ENCODE assay signal across 16 cellular contexts in genomic region chr7:44650772-44651171, GRCh38. TPM values are rescaled to one million over a fixed set of nuclear protein-coding genes. Genes with fewer than 3 reads are reported as not detected.
DNase-seq lines count a peak whose midpoint lies in the region; ATAC-seq lines count a peak whose summit lies in the region.
"Had no signal": no experiment of that assay in that cellular context is flagged by ENCODE, and none has a peak within 500 bp of the region (broad histone marks: within the 10 kb centered on the region; RNA-seq: fewer than 3 reads in every experiment).

No MANE protein-coding gene starts in this region.

- H3K27me3 Mint-ChIP-seq in activated CD4-positive, alpha-beta memory T cell treated with anti-CD3 and anti-CD28 coated beads, Interleukin-2, amount 10 ng/mL, durations not matched to agents 7 days and 5 days, result no peaks in the 10 kb centered on the region
- H3K27me3 Mint-ChIP-seq in activated CD4-positive, alpha-beta memory T cell treated with anti-CD3 and anti-CD28 coated beads for 36 hours, result no peaks in the 10 kb centered on the region
- H3K27me3 Mint-ChIP-seq in dendritic cell treated with granulocyte-macrophage colony-stimulating factor and Interleukin-4, amounts not matched to agents 40 ng/mL and 50 ng/mL, for 4 days, result no peaks in the 10 kb centered on the region
- H3K27me3 Mint-ChIP-seq: naive thymus-derived CD4-positive, alpha-beta T cell; stimulated activated naive CD8-positive, alpha-beta T cell treated with anti-CD3 and anti-CD28 coated beads, Interleukin-15, amount 100 ng/mL, for 72 hours had no signal

- intact Hi-C loops in activated CD4-positive, alpha-beta memory T cell treated with anti-CD3 and anti-CD28 coated beads for 36 hours (cut with micrococcal nuclease), result no loop called here
- intact Hi-C loops in dendritic cell treated with granulocyte-macrophage colony-stimulating factor and Interleukin-4, amounts not matched to agents 40 ng/mL and 50 ng/mL, for 4 days (cut with micrococcal nuclease), result no loop called here

- CTCF ChIA-PET in activated CD4-positive, alpha-beta memory T cell treated with anti-CD3 and anti-CD28 coated beads, Interleukin-2, amount 10 ng/mL, durations not matched to agents 7 days and 5 days (lab: Charles Lee), result interaction anchor here (1.3 kb wide), 1 partner anchor 14 kb away, joined by 3 read pairs; no protein-coding TSS in a partner anchor
- CTCF ChIA-PET in activated CD4-positive, alpha-beta memory T cell treated with anti-CD3 and anti-CD28 coated beads for 36 hours (lab: Charles Lee), result no interaction called here

- POLR2A ChIA-PET in activated CD4-positive, alpha-beta memory T cell treated with anti-CD3 and anti-CD28 coated beads, Interleukin-2, amount 10 ng/mL, durations not matched to agents 7 days and 5 days (lab: Charles Lee), result interaction anchor here (0.8 to 1.8 kb wide), 3 partner anchors 11 to 148 kb away, joined by 3 to 7 read pairs (median 3); no protein-coding TSS in a partner anchor
- POLR2A ChIA-PET in activated CD4-positive, alpha-beta memory T cell treated with anti-CD3 and anti-CD28 coated beads for 36 hours (lab: Charles Lee), result no interaction called here

- H3K36me3 Mint-ChIP-seq in activated CD4-positive, alpha-beta memory T cell treated with anti-CD3 and anti-CD28 coated beads, Interleukin-2, amount 10 ng/mL, durations not matched to agents 7 days and 5 days (ENCODE audit: low read depth), result peaks cover 69% of the 10 kb centered on the region
- H3K36me3 Mint-ChIP-seq in activated CD4-positive, alpha-beta memory T cell treated with anti-CD3 and anti-CD28 coated beads for 36 hours, result peaks cover 19% of the 10 kb centered on the region
- peaks cover 98% of the 10 kb centered on the region for H3K36me3 Mint-ChIP-seq in dendritic cell treated with granulocyte-macrophage colony-stimulating factor and Interleukin-4, amounts not matched to agents 40 ng/mL and 50 ng/mL, for 4 days (ENCODE audit: low read depth)
- peaks cover 68% of the 10 kb centered on the region for H3K36me3 Mint-ChIP-seq in stimulated activated effector memory CD8-positive, alpha-beta T cell treated with anti-CD3 and anti-CD28 coated beads, Interleukin-12 subunit alpha, Interleukin-12 subunit beta, amount 100 ng/mL, for 72 hours

- peaks cover 2% of the 10 kb centered on the region for H3K4me1 Mint-ChIP-seq in activated CD4-positive, alpha-beta memory T cell treated with anti-CD3 and anti-CD28 coated beads, Interleukin-2, amount 10 ng/mL, durations not matched to agents 7 days and 5 days
- H3K4me1 Mint-ChIP-seq in activated CD4-positive, alpha-beta memory T cell treated with anti-CD3 and anti-CD28 coated beads for 36 hours (ENCODE audit: low read depth), result no peaks in the 10 kb centered on the region
- peaks cover 14% of the 10 kb centered on the region for H3K4me1 Mint-ChIP-seq in dendritic cell treated with granulocyte-macrophage colony-stimulating factor and Interleukin-4, amounts not matched to agents 40 ng/mL and 50 ng/mL, for 4 days (ENCODE audit: low read depth)
- H3K4me1 Mint-ChIP-seq in stimulated activated effector memory CD8-positive, alpha-beta T cell treated with anti-CD3 and anti-CD28 coated beads, Interleukin-12 subunit alpha, Interleukin-12 subunit beta, amount 100 ng/mL, for 72 hours, result peaks cover 3% of the 10 kb centered on the region
- H3K4me1 Mint-ChIP-seq: stimulated activated naive CD8-positive, alpha-beta T cell treated with anti-CD3 and anti-CD28 coated beads, Interleukin-15, amount 100 ng/mL, for 72 hours had no signal

- no peak for DNase-seq in activated CD4-positive, alpha-beta memory T cell treated with anti-CD3 and anti-CD28 coated beads, Interleukin-2, amount 10 ng/mL, durations not matched to agents 7 days and 5 days
- DNase-seq in activated CD4-positive, alpha-beta memory T cell treated with anti-CD3 and anti-CD28 coated beads for 36 hours, result no peak
- DNase-seq in left lobe of liver (ENCODE audit: low spot score), result no peak
- DNase-seq in stimulated activated effector memory CD8-positive, alpha-beta T cell treated with anti-CD3 and anti-CD28 coated beads, Interleukin-12 subunit alpha, Interleukin-12 subunit beta, amount 100 ng/mL, for 72 hours (ENCODE audit: low spot score in 2 of 2), result no peak
- DNase-seq in hippocampal formation (lab: John Stamatoyannopoulos, UW), result no peak
- no peak for DNase-seq in NCI-H446 treated with DMSO at 0.1 percent for 48 hours (lab: John Stamatoyannopoulos, UW)
- DNase-seq: activated CD4-positive, alpha-beta T cell treated with anti-CD3 and anti-CD28 coated beads, Interleukin-2, amount 50 U/mL, for 48 hours; DMS153; lower lobe of right lung; naive thymus-derived CD4-positive, alpha-beta T cell; NCI-H2081 treated with DMSO at 0.1 percent for 48 hours; posterior cingulate gyrus; stimulated activated CD4-positive, alpha-beta T cell treated with anti-CD3 and anti-CD28 coated beads, Interleukin-15, amount 100 ng/mL, for 24 hours; stimulated activated naive CD8-positive, alpha-beta T cell treated with anti-CD3 and anti-CD28 coated beads, Interleukin-15, amount 100 ng/mL, for 72 hours had no signal

- no peaks in the 10 kb centered on the region for H3K9me3 Mint-ChIP-seq in activated CD4-positive, alpha-beta memory T cell treated with anti-CD3 and anti-CD28 coated beads, Interleukin-2, amount 10 ng/mL, durations not matched to agents 7 days and 5 days
- no peaks in the 10 kb centered on the region for H3K9me3 Mint-ChIP-seq in activated CD4-positive, alpha-beta memory T cell treated with anti-CD3 and anti-CD28 coated beads for 36 hours
- H3K9me3 Mint-ChIP-seq in dendritic cell treated with granulocyte-macrophage colony-stimulating factor and Interleukin-4, amounts not matched to agents 40 ng/mL and 50 ng/mL, for 4 days, result no peaks in the 10 kb centered on the region
- H3K9me3 Mint-ChIP-seq in stimulated activated effector memory CD8-positive, alpha-beta T cell treated with anti-CD3 and anti-CD28 coated beads, Interleukin-12 subunit alpha, Interleukin-12 subunit beta, amount 100 ng/mL, for 72 hours, result no peaks in the 10 kb centered on the region
- H3K9me3 Mint-ChIP-seq: naive thymus-derived CD4-positive, alpha-beta T cell; stimulated activated naive CD8-positive, alpha-beta T cell treated with anti-CD3 and anti-CD28 coated beads, Interleukin-15, amount 100 ng/mL, for 72 hours had no signal

- H3K4me3 Mint-ChIP-seq in activated CD4-positive, alpha-beta memory T cell treated with anti-CD3 and anti-CD28 coated beads, Interleukin-2, amount 10 ng/mL, durations not matched to agents 7 days and 5 days, result no peak overlapping the region
- H3K4me3 Mint-ChIP-seq in activated CD4-positive, alpha-beta memory T cell treated with anti-CD3 and anti-CD28 coated beads for 36 hours, result no peak overlapping the region
- no peak overlapping the region for H3K4me3 Mint-ChIP-seq in dendritic cell treated with granulocyte-macrophage colony-stimulating factor and Interleukin-4, amounts not matched to agents 40 ng/mL and 50 ng/mL, for 4 days
- H3K4me3 Mint-ChIP-seq in stimulated activated effector memory CD8-positive, alpha-beta T cell treated with anti-CD3 and anti-CD28 coated beads, Interleukin-12 subunit alpha, Interleukin-12 subunit beta, amount 100 ng/mL, for 72 hours, result no peak overlapping the region
- H3K4me3 Mint-ChIP-seq: naive thymus-derived CD4-positive, alpha-beta T cell; stimulated activated naive CD8-positive, alpha-beta T cell treated with anti-CD3 and anti-CD28 coated beads, Interleukin-15, amount 100 ng/mL, for 72 hours had no signal

- ATAC-seq in left lobe of liver (peak; percentile 61), HG02981 (IDR thresholded peaks at IDR 0.05; ENCODE audit: unreplicated experiment) (no peak)
- ATAC-seq in stimulated activated effector memory CD8-positive, alpha-beta T cell treated with anti-CD3 and anti-CD28 coated beads, Interleukin-12 subunit alpha, Interleukin-12 subunit beta, amount 100 ng/mL, for 72 hours, result no peak
- ATAC-seq: lower lobe of right lung; naive thymus-derived CD4-positive, alpha-beta T cell; stimulated activated naive CD8-positive, alpha-beta T cell treated with anti-CD3 and anti-CD28 coated beads, Interleukin-15, amount 100 ng/mL, for 72 hours had no signal

- peak overlapping the region; percentile 28 for H3K27ac Mint-ChIP-seq in activated CD4-positive, alpha-beta memory T cell treated with anti-CD3 and anti-CD28 coated beads, Interleukin-2, amount 10 ng/mL, durations not matched to agents 7 days and 5 days
- no peak overlapping the region for H3K27ac Mint-ChIP-seq in activated CD4-positive, alpha-beta memory T cell treated with anti-CD3 and anti-CD28 coated beads for 36 hours
- peak overlapping the region; percentile 25 for H3K27ac Mint-ChIP-seq in dendritic cell treated with granulocyte-macrophage colony-stimulating factor and Interleukin-4, amounts not matched to agents 40 ng/mL and 50 ng/mL, for 4 days
- peak overlapping the region; percentile 67 for H3K27ac Mint-ChIP-seq in stimulated activated effector memory CD8-positive, alpha-beta T cell treated with anti-CD3 and anti-CD28 coated beads, Interleukin-12 subunit alpha, Interleukin-12 subunit beta, amount 100 ng/mL, for 72 hours
- H3K27ac Mint-ChIP-seq: stimulated activated naive CD8-positive, alpha-beta T cell treated with anti-CD3 and anti-CD28 coated beads, Interleukin-15, amount 100 ng/mL, for 72 hours had no signal

RNA-seq across cellular contexts. Expression of gene OGDH, which starts 44.3 kb away (rescaled TPM):
- 100 to 1,000 TPM; 164 to 166 TPM for total RNA-seq in activated CD4-positive, alpha-beta memory T cell treated with anti-CD3 and anti-CD28 coated beads, Interleukin-2, amount 10 ng/mL, durations not matched to agents 7 days and 5 days
- 100 to 1,000 TPM; 103 to 105 TPM for total RNA-seq in activated CD4-positive, alpha-beta memory T cell treated with anti-CD3 and anti-CD28 coated beads for 36 hours
- total RNA-seq in left lobe of liver, result 50.9 TPM
